In the genomic region with DNA sequence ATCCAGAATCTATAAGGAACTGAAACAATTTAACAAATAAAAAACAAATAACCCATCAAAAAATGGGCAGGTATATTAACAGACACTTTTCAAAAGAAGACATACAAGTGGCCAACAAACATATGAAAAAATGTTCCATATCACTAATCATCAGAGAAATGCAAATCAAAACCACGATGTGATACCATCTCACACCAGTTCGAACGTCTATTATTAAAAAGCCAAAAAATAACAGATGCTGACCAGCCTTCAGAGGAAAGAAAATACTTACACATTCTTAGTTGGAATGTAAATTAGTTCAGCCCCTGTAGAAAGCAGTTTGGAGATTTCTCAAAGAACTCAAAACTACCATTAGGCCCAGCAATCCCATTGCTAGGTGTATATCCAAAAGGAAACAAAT, we compare ENCODE assay signal across 29 cellular contexts.
"Had no signal": no experiment of that assay in that cellular context is flagged by ENCODE, and none has a peak within 500 bp of the region (broad histone marks: within the 10 kb centered on the region; RNA-seq: fewer than 3 reads in every experiment).

No MANE protein-coding gene starts in this region.

- H3K4me3 ChIP-seq: colonic mucosa, coronary artery, dorsolateral prefrontal cortex, esophagus muscularis mucosa, esophagus squamous epithelium, gastrocnemius medialis, gastroesophageal sphincter, heart left ventricle, heart right ventricle had no signal

- H3K4me1 Mint-ChIP-seq: endodermal cell had no signal

- ATAC-seq: effector memory CD8-positive, alpha-beta T cell; esophagus mucosa; foreskin keratinocyte; gastrocnemius medialis; gastroesophageal sphincter; heart left ventricle; heart right ventricle had no signal

- H3K4me3 Mint-ChIP-seq: dendritic cell treated with granulocyte-macrophage colony-stimulating factor and Interleukin-4, amounts not matched to agents 40 ng/mL and 50 ng/mL, for 4 days; effector memory CD8-positive, alpha-beta T cell; endodermal cell had no signal

- H3K27ac Mint-ChIP-seq: dendritic cell treated with granulocyte-macrophage colony-stimulating factor and Interleukin-4, amounts not matched to agents 40 ng/mL and 50 ng/mL, for 4 days; effector memory CD8-positive, alpha-beta T cell; endodermal cell had no signal

- FAIRE-seq: colon, endometrium, endothelial cell of umbilical vein, frontal cortex had no signal

- H3K9me3 Mint-ChIP-seq: endodermal cell had no signal

- DNase-seq: colonic mucosa; cortex of kidney; dermis blood vessel endothelial cell; dorsolateral prefrontal cortex; effector CD4-positive, alpha-beta T cell; effector CD8-positive, alpha-beta T cell; effector memory CD4-positive, alpha-beta T cell; effector memory CD8-positive, alpha-beta T cell; endodermal cell; erythroblast; esophagus squamous epithelium; foreskin fibroblast; foreskin keratinocyte; foreskin melanocyte; gastrocnemius medialis; glutamatergic neuron; head of caudate nucleus; heart left ventricle; heart right ventricle had no signal

- H3K9me3 ChIP-seq: colonic mucosa, esophagus squamous epithelium, gastrocnemius medialis, gastroesophageal sphincter had no signal

- H3K4me1 ChIP-seq: colonic mucosa, esophagus muscularis mucosa, esophagus squamous epithelium, foreskin keratinocyte, gastrocnemius medialis, gastroesophageal sphincter, heart left ventricle, heart right ventricle had no signal

- H3K27me3 ChIP-seq: colonic mucosa, esophagus muscularis mucosa, esophagus squamous epithelium, foreskin keratinocyte, gastrocnemius medialis, gastroesophageal sphincter, heart left ventricle, heart right ventricle had no signal

- H3K27ac ChIP-seq: colonic mucosa, coronary artery, dorsolateral prefrontal cortex, epithelial cell of prostate, esophagus muscularis mucosa, esophagus squamous epithelium, foreskin keratinocyte, gastrocnemius medialis, gastroesophageal sphincter, heart left ventricle, heart right ventricle had no signal

- H3K36me3 ChIP-seq: colonic mucosa, esophagus muscularis mucosa, esophagus squamous epithelium, gastrocnemius medialis, gastroesophageal sphincter, heart left ventricle, heart right ventricle had no signal
